ENCODE assay signal across 38 cellular contexts in genomic region chr2:203925512-203926158, GRCh38. TPM values are rescaled to one million over a fixed set of nuclear protein-coding genes. Genes with fewer than 3 reads are reported as not detected.
"Had no signal": no experiment of that assay in that cellular context is flagged by ENCODE, and none has a peak within 500 bp of the region (broad histone marks: within the 10 kb centered on the region; RNA-seq: fewer than 3 reads in every experiment).

No MANE protein-coding gene starts in this region.

- H3K27me3 ChIP-seq: ascending aorta, cardiac muscle cell had no signal

- H3K27ac Mint-ChIP-seq: activated CD4-positive, alpha-beta memory T cell treated with anti-CD3 and anti-CD28 coated beads, Interleukin-2, amount 10 ng/mL, durations not matched to agents 7 days and 5 days; activated CD4-positive, alpha-beta T cell treated with anti-CD3 and anti-CD28 coated beads for 36 hours; activated CD4-positive, alpha-beta T cell treated with anti-CD3 and anti-CD28 coated beads, Interleukin-2, amount 10 ng/mL, durations not matched to agents 7 days and 5 days; activated CD8-positive, alpha-beta memory T cell treated with anti-CD3 and anti-CD28 coated beads, Interleukin-2, amount 10 ng/mL, durations not matched to agents 7 days and 5 days; activated CD8-positive, alpha-beta T cell treated with anti-CD3 and anti-CD28 coated beads, Interleukin-2, amount 10 ng/mL, durations not matched to agents 7 days and 5 days; activated naive CD4-positive, alpha-beta T cell treated with anti-CD3 and anti-CD28 coated beads, Interleukin-2, amount 10 ng/mL, durations not matched to agents 7 days and 5 days; activated naive CD4-positive, alpha-beta T cell treated with anti-CD3 and anti-CD28 coated beads, Interleukin-2, amount 50 U/mL, for 24 hours; activated naive CD8-positive, alpha-beta T cell; activated naive CD8-positive, alpha-beta T cell treated with anti-CD3 and anti-CD28 coated beads, Interleukin-2, amount 10 ng/mL, durations not matched to agents 7 days and 5 days; activated naive CD8-positive, alpha-beta T cell treated with anti-CD3 and anti-CD28 coated beads, Interleukin-2, amount 50 U/mL, for 24 hours; activated T-cell treated with anti-CD3 and anti-CD28 coated beads, Interleukin-2, amount 50 U/mL, for 24 hours; activated T-helper 2 cell treated with anti-CD3 and anti-CD28 coated beads, Interferon-gamma antibody, Interleukin-2, Interleukin-4, amounts not matched to agents 10 μg/mL and 5 μg/mL and 100 μg/mL, durations not matched to agents 14 hours and 24 hours and 36 hours; brain; T-helper 2 cell treated with Interferon-gamma antibody and Interleukin-4, amounts not matched to agents 5 μg/mL and 100 μg/mL, for 36 hours; WTC11 had no signal

- DNase-seq: activated CD4-positive, alpha-beta memory T cell treated with anti-CD3 and anti-CD28 coated beads, Interleukin-2, amount 10 ng/mL, durations not matched to agents 7 days and 5 days; activated CD4-positive, alpha-beta T cell treated with anti-CD3 and anti-CD28 coated beads for 1 hour; activated CD4-positive, alpha-beta T cell treated with anti-CD3 and anti-CD28 coated beads for 36 hours; activated CD4-positive, alpha-beta T cell treated with anti-CD3 and anti-CD28 coated beads for 48 hours; activated CD4-positive, alpha-beta T cell treated with anti-CD3 and anti-CD28 coated beads, Interleukin-2, amount 10 ng/mL, durations not matched to agents 7 days and 5 days; activated CD4-positive, alpha-beta T cell treated with anti-CD3 and anti-CD28 coated beads, Interleukin-2, amount 50 U/mL, for 48 hours; activated CD4-positive, CD25-positive, alpha-beta regulatory T cell; activated CD8-positive, alpha-beta memory T cell treated with anti-CD3 and anti-CD28 coated beads for 24 hours; activated CD8-positive, alpha-beta memory T cell treated with anti-CD3 and anti-CD28 coated beads, Interleukin-2, amount 10 ng/mL, durations not matched to agents 7 days and 5 days; activated CD8-positive, alpha-beta memory T cell treated with anti-CD3 and anti-CD28 coated beads, Interleukin-2, amount 50 U/mL, for 48 hours; activated CD8-positive, alpha-beta T cell treated with anti-CD3 and anti-CD28 coated beads, Interleukin-2, amount 10 ng/mL, durations not matched to agents 7 days and 5 days; activated effector memory CD4-positive, alpha-beta T cell treated with Interleukin-2 at 50 U/mL for 16 hours; activated gamma-delta T cell; activated naive CD4-positive, alpha-beta T cell treated with anti-CD3 and anti-CD28 coated beads, Interleukin-2, amount 10 ng/mL, durations not matched to agents 7 days and 5 days; activated naive CD4-positive, alpha-beta T cell treated with Interleukin-2 at 50 U/mL for 16 hours; activated naive CD8-positive, alpha-beta T cell treated with anti-CD3 and anti-CD28 coated beads, Interleukin-2, amount 10 ng/mL, durations not matched to agents 7 days and 5 days; activated naive CD8-positive, alpha-beta T cell treated with anti-CD3 and anti-CD28 coated beads, Interleukin-2, amount 50 U/mL, for 24 hours; activated T-cell treated with anti-CD3 and anti-CD28 coated beads, Interleukin-2, amount 50 U/mL, for 24 hours; activated T-cell treated with anti-CD3 and anti-CD28 coated beads, Interleukin-2, amount 50 U/mL, for 48 hours; amygdala; anterior cingulate cortex; caudate nucleus; cerebellar nuclear complex; T-helper 2 cell; T-helper 9 cell; WERI-Rb-1 had no signal

- H3K4me3 Mint-ChIP-seq: activated CD4-positive, alpha-beta memory T cell treated with anti-CD3 and anti-CD28 coated beads, Interleukin-2, amount 10 ng/mL, durations not matched to agents 7 days and 5 days; activated CD4-positive, alpha-beta T cell treated with anti-CD3 and anti-CD28 coated beads for 36 hours; activated CD4-positive, alpha-beta T cell treated with anti-CD3 and anti-CD28 coated beads, Interleukin-2, amount 10 ng/mL, durations not matched to agents 7 days and 5 days; activated CD8-positive, alpha-beta memory T cell treated with anti-CD3 and anti-CD28 coated beads, Interleukin-2, amount 10 ng/mL, durations not matched to agents 7 days and 5 days; activated CD8-positive, alpha-beta T cell treated with anti-CD3 and anti-CD28 coated beads, Interleukin-2, amount 10 ng/mL, durations not matched to agents 7 days and 5 days; activated naive CD4-positive, alpha-beta T cell treated with anti-CD3 and anti-CD28 coated beads, Interleukin-2, amount 10 ng/mL, durations not matched to agents 7 days and 5 days; activated naive CD4-positive, alpha-beta T cell treated with anti-CD3 and anti-CD28 coated beads, Interleukin-2, amount 50 U/mL, for 24 hours; activated naive CD8-positive, alpha-beta T cell; activated naive CD8-positive, alpha-beta T cell treated with anti-CD3 and anti-CD28 coated beads, Interleukin-2, amount 10 ng/mL, durations not matched to agents 7 days and 5 days; activated naive CD8-positive, alpha-beta T cell treated with anti-CD3 and anti-CD28 coated beads, Interleukin-2, amount 50 U/mL, for 24 hours; activated T-cell treated with anti-CD3 and anti-CD28 coated beads, Interleukin-2, amount 50 U/mL, for 24 hours; brain; central memory CD8-positive, alpha-beta T cell; T-helper 2 cell treated with Interferon-gamma antibody and Interleukin-4, amounts not matched to agents 5 μg/mL and 100 μg/mL, for 36 hours; WTC11 had no signal

- H3K4me1 Mint-ChIP-seq: brain; central memory CD8-positive, alpha-beta T cell; WTC11 had no signal

- H3K27ac ChIP-seq: ascending aorta, cardiac muscle cell, WERI-Rb-1 had no signal

- H3K27me3 Mint-ChIP-seq: activated naive CD4-positive, alpha-beta T cell treated with anti-CD3 and anti-CD28 coated beads, Interleukin-2, amount 50 U/mL, for 24 hours; activated naive CD8-positive, alpha-beta T cell; activated naive CD8-positive, alpha-beta T cell treated with anti-CD3 and anti-CD28 coated beads, Interleukin-2, amount 50 U/mL, for 24 hours; activated T-cell treated with anti-CD3 and anti-CD28 coated beads, Interleukin-2, amount 50 U/mL, for 24 hours; brain; central memory CD8-positive, alpha-beta T cell had no signal

- H3K9me3 ChIP-seq: ascending aorta had no signal

- H3K4me3 ChIP-seq: ascending aorta, cardiac muscle cell had no signal

- H3K36me3 Mint-ChIP-seq: activated CD8-positive, alpha-beta memory T cell treated with anti-CD3 and anti-CD28 coated beads, Interleukin-2, amount 10 ng/mL, durations not matched to agents 7 days and 5 days; activated naive CD4-positive, alpha-beta T cell treated with anti-CD3 and anti-CD28 coated beads, Interleukin-2, amount 10 ng/mL, durations not matched to agents 7 days and 5 days; activated naive CD4-positive, alpha-beta T cell treated with anti-CD3 and anti-CD28 coated beads, Interleukin-2, amount 50 U/mL, for 24 hours; activated naive CD8-positive, alpha-beta T cell; activated naive CD8-positive, alpha-beta T cell treated with anti-CD3 and anti-CD28 coated beads, Interleukin-2, amount 10 ng/mL, durations not matched to agents 7 days and 5 days; brain; WTC11 had no signal

- ATAC-seq: activated CD4-positive, alpha-beta T cell treated with anti-CD3 and anti-CD28 coated beads for 36 hours; activated CD4-positive, CD25-positive, alpha-beta regulatory T cell treated with anti-CD3 and anti-CD28 coated beads, Interleukin-2, amount 50 U/mL, for 24 hours; activated CD8-positive, alpha-beta memory T cell treated with anti-CD3 and anti-CD28 coated beads, Interleukin-2, amount 10 ng/mL, durations not matched to agents 7 days and 5 days; activated CD8-positive, alpha-beta T cell treated with anti-CD3 and anti-CD28 coated beads, Interleukin-2, amount 10 ng/mL, durations not matched to agents 7 days and 5 days; activated naive CD8-positive, alpha-beta T cell treated with anti-CD3 and anti-CD28 coated beads, Interleukin-2, amount 50 U/mL, for 24 hours; WTC11 had no signal

- H3K36me3 ChIP-seq: ascending aorta, cardiac muscle cell, WERI-Rb-1 had no signal

- FAIRE-seq: bronchial epithelial cell had no signal

RNA-seq across cellular contexts. Expression of gene ICOS, which starts 10.9 kb away (rescaled TPM):
- total RNA-seq: ascending aorta, bronchial epithelial cell, cardiac muscle cell, chondrocyte had no signal
- polyA plus RNA-seq: cardiac muscle cell had no signal

RNA-seq across cellular contexts. Expression of gene CTLA4, which starts 58.1 kb away (rescaled TPM):
- total RNA-seq: ascending aorta, bronchial epithelial cell, cardiac muscle cell, chondrocyte had no signal
- polyA plus RNA-seq: cardiac muscle cell had no signal
